ENCODE assay signal across 11 cellular contexts in the genomic region with DNA sequence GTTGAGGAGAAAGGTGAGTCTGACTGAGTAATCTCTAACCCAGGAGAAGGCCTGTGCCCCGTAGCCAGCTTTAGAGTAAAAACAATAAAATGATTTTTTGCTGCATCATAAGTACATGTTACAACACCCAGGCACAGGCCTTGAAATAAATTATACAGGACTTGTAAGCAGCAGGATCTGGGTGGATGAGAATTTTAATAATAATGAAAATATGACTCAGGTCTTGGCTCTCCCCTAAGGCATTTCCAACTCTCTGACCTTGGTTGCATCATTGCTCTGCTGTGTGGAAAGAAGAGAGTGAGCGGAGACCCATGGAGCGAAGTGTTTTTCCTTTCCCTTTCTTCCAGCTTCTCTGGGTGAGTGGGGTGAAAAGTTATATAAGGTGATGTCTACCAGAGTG. TPM values are rescaled to one million over a fixed set of nuclear protein-coding genes. Genes with fewer than 3 reads are reported as not detected.
DNase-seq lines count a peak whose midpoint lies in the region; ATAC-seq and TF ChIP-seq lines count a peak whose summit lies in the region.
"Had no signal": no experiment of that assay in that cellular context is flagged by ENCODE, and none has a peak within 500 bp of the region (broad histone marks: within the 10 kb centered on the region; RNA-seq: fewer than 3 reads in every experiment).

No MANE protein-coding gene starts in this region.

- H3K27ac ChIP-seq in fibroblast of lung (ENCODE audit: insufficient read depth, low read length) (peak overlapping the region; percentile 81), psoas muscle (no peak overlapping the region)
- no peak overlapping the region for H3K27ac ChIP-seq in CD8-positive, alpha-beta memory T cell (ENCODE audit: low read depth, low read length)

- POLR2A ChIA-PET in CD8-positive, alpha-beta memory T cell (lab: Charles Lee), result no interaction called here

- CTCF ChIA-PET in CD8-positive, alpha-beta memory T cell (lab: Charles Lee), result interaction anchor here (0.9 kb wide), 1 partner anchor 8 kb away, joined by 3 read pairs; no protein-coding TSS in a partner anchor

- peak overlapping the region; percentile 48 for H2AFZ ChIP-seq in fibroblast of lung (ENCODE audit: low read length)

- H3K4me1 ChIP-seq in fibroblast of lung (ENCODE audit: control insufficient read depth, extremely low read depth, insufficient read depth, low read length) (peaks cover 9% of the 10 kb centered on the region), psoas muscle (no peaks in the 10 kb centered on the region)
- H3K4me1 ChIP-seq in CD8-positive, alpha-beta memory T cell (ENCODE audit: insufficient read depth, low read length), result peaks cover 4% of the 10 kb centered on the region

- WGBS in psoas muscle, 3 donors, result 82 to 85% (median 84%) methylated on average over 3 of the region's 3 CpGs

- H3K27me3 ChIP-seq in fibroblast of lung (ENCODE audit: control insufficient read depth, insufficient read depth, low read length) (no peaks in the 10 kb centered on the region), psoas muscle (ENCODE audit: insufficient read depth in 3 of 3, low read length in 2 of 3) (no peaks in the 10 kb centered on the region)
- H3K27me3 ChIP-seq in CD8-positive, alpha-beta memory T cell (ENCODE audit: insufficient read depth, low read length, poor library complexity, severe bottlenecking), result no peaks in the 10 kb centered on the region

- peak overlapping the region; percentile 37 for H3K4me2 ChIP-seq in fibroblast of lung (ENCODE audit: extremely low read depth, insufficient read depth, low read length)

- H3K4me3 Mint-ChIP-seq in CD8-positive, alpha-beta memory T cell, result no peak overlapping the region
- no peak overlapping the region for H3K4me3 Mint-ChIP-seq in glutamatergic neuron (ENCODE audit: unreplicated experiment)
- no peak overlapping the region for H3K4me3 Mint-ChIP-seq in activated naive CD8-positive, alpha-beta T cell treated with anti-CD3 and anti-CD28 coated beads for 36 hours
- H3K4me3 Mint-ChIP-seq: activated naive CD8-positive, alpha-beta T cell had no signal

- TF ChIP-seq CTCF in fibroblast of lung (conservative IDR thresholded peaks at IDR 0.05 in 1 of 2, IDR thresholded peaks at IDR 0.05 in 1 of 2; ENCODE audit: low read depth in 1 of 2, low read length in 2 of 2), result no peak
- no peak for TF ChIP-seq CTCF in psoas muscle (IDR thresholded peaks at IDR 0.05)
- no peak for TF ChIP-seq CTCF in glutamatergic neuron (IDR thresholded peaks at IDR 0.05; ENCODE audit: partially characterized antibody, unreplicated experiment)

- no peak overlapping the region for H3K27ac Mint-ChIP-seq in CD8-positive, alpha-beta memory T cell
- no peak overlapping the region for H3K27ac Mint-ChIP-seq in glutamatergic neuron (ENCODE audit: unreplicated experiment)
- no peak overlapping the region for H3K27ac Mint-ChIP-seq in activated naive CD8-positive, alpha-beta T cell treated with anti-CD3 and anti-CD28 coated beads for 36 hours
- H3K27ac Mint-ChIP-seq: activated naive CD8-positive, alpha-beta T cell had no signal

- peaks cover 0 to 1% (median 0%) of the 10 kb centered on the region in 3 donors for H3K36me3 Mint-ChIP-seq in CD8-positive, alpha-beta memory T cell
- H3K36me3 Mint-ChIP-seq in glutamatergic neuron (ENCODE audit: unreplicated experiment), result no peaks in the 10 kb centered on the region
- H3K36me3 Mint-ChIP-seq in activated naive CD8-positive, alpha-beta T cell treated with anti-CD3 and anti-CD28 coated beads for 36 hours, result no peaks in the 10 kb centered on the region
- H3K36me3 Mint-ChIP-seq: activated naive CD8-positive, alpha-beta T cell had no signal

- peak; percentile 95 for DNase-seq in EH (ENCODE audit: low read depth)
- peak; percentile 26 for DNase-seq in RKO (ENCODE audit: low spot score)
- peak; percentile 95 to 99 for DNase-seq in fibroblast of lung (ENCODE audit: low read depth in 2 of 2)
- no peak for DNase-seq in psoas muscle
- DNase-seq in CD8-positive, alpha-beta memory T cell, result no peak
- no peak for DNase-seq in NCI-H82 (lab: John Stamatoyannopoulos, UW)
- DNase-seq in glutamatergic neuron, result no peak
- DNase-seq in activated naive CD8-positive, alpha-beta T cell treated with anti-CD3 and anti-CD28 coated beads for 36 hours, result no peak
- DNase-seq: activated CD4-positive, CD25-positive, alpha-beta regulatory T cell; Kasumi-1 had no signal

- H3K4me3 ChIP-seq in fibroblast of lung (replicated peaks in 1 of 4; ENCODE audit: control extremely low read depth in 1 of 4, insufficient read depth in 1 of 4, low read depth in 3 of 4, low read length in 4 of 4) (peak overlapping the region in 1 of 4 experiments; percentile 4), psoas muscle (no peak overlapping the region)
- H3K4me3 ChIP-seq in CD8-positive, alpha-beta memory T cell (ENCODE audit: low read length), result no peak overlapping the region

- peaks cover 8 to 15% (median 10%) of the 10 kb centered on the region in 3 donors for H3K4me1 Mint-ChIP-seq in CD8-positive, alpha-beta memory T cell
- H3K4me1 Mint-ChIP-seq in glutamatergic neuron (ENCODE audit: low read depth, unreplicated experiment), result no peaks in the 10 kb centered on the region
- peaks cover 6% of the 10 kb centered on the region for H3K4me1 Mint-ChIP-seq in activated naive CD8-positive, alpha-beta T cell treated with anti-CD3 and anti-CD28 coated beads for 36 hours

- H3K9me3 ChIP-seq in fibroblast of lung (ENCODE audit: control insufficient read depth, insufficient read depth, low read depth, low read length) (no peaks in the 10 kb centered on the region), psoas muscle (no peaks in the 10 kb centered on the region)
- no peaks in the 10 kb centered on the region for H3K9me3 ChIP-seq in CD8-positive, alpha-beta memory T cell (ENCODE audit: low read length)

- H3K79me2 ChIP-seq in fibroblast of lung (ENCODE audit: control insufficient read depth, insufficient read depth, low read length), result no peaks in the 10 kb centered on the region

- peak; percentile 34 to 77 (median 68) for ATAC-seq in psoas muscle

- H4K20me1 ChIP-seq in fibroblast of lung (ENCODE audit: control insufficient read depth, extremely low read depth, insufficient read depth, low read length), result no peaks in the 10 kb centered on the region

- intact Hi-C loops in psoas muscle (cut with DNase I), result no loop called here

- no peaks in the 10 kb centered on the region for H3K36me3 ChIP-seq in fibroblast of lung (ENCODE audit: control insufficient read depth, insufficient read depth, low read length)
- H3K36me3 ChIP-seq in psoas muscle (ENCODE audit: insufficient read depth in 1 of 2, low read depth in 1 of 2), result no peaks in the 10 kb centered on the region
- no peaks in the 10 kb centered on the region for H3K36me3 ChIP-seq in CD8-positive, alpha-beta memory T cell (ENCODE audit: insufficient read depth, low read length)

- no peaks in the 10 kb centered on the region for H3K9me3 Mint-ChIP-seq in CD8-positive, alpha-beta memory T cell
- H3K9me3 Mint-ChIP-seq in glutamatergic neuron (ENCODE audit: unreplicated experiment), result no peaks in the 10 kb centered on the region
- H3K9me3 Mint-ChIP-seq in activated naive CD8-positive, alpha-beta T cell treated with anti-CD3 and anti-CD28 coated beads for 36 hours, result no peaks in the 10 kb centered on the region

- H3K27me3 Mint-ChIP-seq in CD8-positive, alpha-beta memory T cell, result peaks cover 2 to 4% of the 10 kb centered on the region in 2 donors
- peaks cover 2% of the 10 kb centered on the region for H3K27me3 Mint-ChIP-seq in glutamatergic neuron (ENCODE audit: unreplicated experiment)
- H3K27me3 Mint-ChIP-seq in activated naive CD8-positive, alpha-beta T cell treated with anti-CD3 and anti-CD28 coated beads for 36 hours, result no peaks in the 10 kb centered on the region

- H3K9ac ChIP-seq in fibroblast of lung (ENCODE audit: insufficient read depth, low read length), result no peak overlapping the region

RNA-seq across cellular contexts. Expression of gene EOMES, which starts 44.6 kb away (rescaled TPM):
- total RNA-seq in fibroblast of lung, result under 0.01 TPM in 1 of 2 replicates, not detected in the other
- polyA plus RNA-seq in fibroblast of lung, result 0.01 TPM in 1 of 2 replicates, not detected in the other
- not detected in 2 replicates for polyA plus RNA-seq in fibroblast of lung (2012)
- polyA minus RNA-seq in fibroblast of lung (ENCODE audit: low replicate concordance), result not detected in 2 replicates
- total RNA-seq in psoas muscle, result under 1 TPM in 3 of 4 donors, not detected in 1; 0.07 to 0.15 (median 0.09) TPM
- polyA plus RNA-seq in psoas muscle, result under 1 TPM in 2 of 3 donors, not detected in 1; 0.01 to 0.03 TPM
- 10 to 100 TPM; 37.1 to 37.2 TPM for total RNA-seq in CD8-positive, alpha-beta memory T cell
- 188 TPM for polyA plus RNA-seq in CD8-positive, alpha-beta memory T cell
- not detected for total RNA-seq in glutamatergic neuron (ENCODE audit: unreplicated experiment)
- total RNA-seq in activated naive CD8-positive, alpha-beta T cell treated with anti-CD3 and anti-CD28 coated beads for 36 hours, result under 1 TPM; 0.50 to 0.97 TPM

Comparison
In these comparisons a context has a peak if more than half of its experiments do, and no peak if none do; other contexts are left out.
1. DNase-seq: peak in EH (single experiment), RKO (single experiment) and fibroblast of lung (2 of 2); none in psoas muscle (0 of 2), CD8-positive, alpha-beta memory T cell (0 of 5), NCI-H82 (single experiment), glutamatergic neuron (single experiment) and activated naive CD8-positive, alpha-beta T cell treated with anti-CD3 and anti-CD28 coated beads for 36 hours (single experiment).
2. RNA of gene EOMES, which starts 44.6 kb away (total RNA-seq): 37.1 to 37.2 TPM in CD8-positive, alpha-beta memory T cell; 0.50 to 0.97 TPM in activated naive CD8-positive, alpha-beta T cell treated with anti-CD3 and anti-CD28 coated beads for 36 hours, 0.07 to 0.15 TPM in psoas muscle, under 0.01 TPM in fibroblast of lung and not detected in glutamatergic neuron (single experiment); every median in the first group is over 10 times any median in the second.